ENCODE assay signal across 9 cellular contexts in the genomic region with DNA sequence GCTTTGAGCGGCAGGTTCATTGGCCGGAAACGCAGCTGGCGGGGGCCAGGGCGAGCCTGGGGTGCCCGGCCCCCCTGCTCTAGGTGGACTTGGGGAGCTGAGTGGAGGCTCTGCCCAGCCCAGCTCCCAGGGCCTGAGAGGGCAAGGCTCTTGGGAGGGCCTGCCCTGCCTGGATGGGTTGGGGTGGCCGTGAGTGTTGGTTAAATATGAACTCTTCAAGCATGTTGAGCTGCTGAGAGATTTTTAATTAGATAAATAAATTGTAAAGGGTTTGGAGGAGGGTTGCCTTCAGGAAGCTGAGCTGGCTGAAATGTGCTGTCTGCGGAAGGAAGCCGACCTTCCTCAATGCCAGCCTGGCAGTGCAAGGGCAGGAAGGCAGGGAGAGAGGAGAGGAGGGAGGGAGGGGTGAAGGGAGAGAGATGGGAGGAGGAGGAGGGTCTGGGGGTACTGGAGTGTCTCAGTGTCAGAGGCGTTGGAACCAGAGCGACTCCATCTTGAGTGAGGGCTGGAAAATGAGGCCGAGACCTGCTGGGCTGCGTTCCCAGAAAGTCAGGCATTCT. TPM values are rescaled to one million over a fixed set of nuclear protein-coding genes. Genes with fewer than 3 reads are reported as not detected.
DNase-seq lines count a peak whose midpoint lies in the region; ATAC-seq and TF ChIP-seq lines count a peak whose summit lies in the region.
"Had no signal": no experiment of that assay in that cellular context is flagged by ENCODE, and none has a peak within 500 bp of the region (broad histone marks: within the 10 kb centered on the region; RNA-seq: fewer than 3 reads in every experiment).

No MANE protein-coding gene starts in this region.

- H3K27ac ChIP-seq in lung (ENCODE audit: low read depth in 1 of 2, low read length in 1 of 2) (peak overlapping the region; percentile 69 to 81), thyroid gland (peak overlapping the region in 2 of 3 donors; percentile 24 to 58)
- H3K27ac ChIP-seq: C4-2B had no signal

- H3K4me1 ChIP-seq in lung (ENCODE audit: control insufficient read depth in 2 of 2, insufficient read depth in 2 of 2, low read length in 2 of 2) (peaks cover 5 to 6% of the 10 kb centered on the region in 2 donors), thyroid gland (peaks cover 4 to 21% of the 10 kb centered on the region in 2 donors)

- intact Hi-C loops in activated CD4-positive, alpha-beta T cell treated with anti-CD3 and anti-CD28 coated beads, Interleukin-2, amount 10 ng/mL, durations not matched to agents 24 days and 14 days (cut with micrococcal nuclease): no loop called here
- intact Hi-C loops in thyroid gland (cut with DNase I): no loop called here

- H3K36me3 ChIP-seq in lung (ENCODE audit: control insufficient read depth in 2 of 2, insufficient read depth in 2 of 2, low read length in 2 of 2): no peaks in the 10 kb centered on the region
- H3K36me3 ChIP-seq in thyroid gland: no peaks in the 10 kb centered on the region

- WGBS in lung, 2 donors: 6 to 9% methylated on average over 11 to 13 of the region's 13 CpGs
- WGBS in thyroid gland, 2 donors: 40 to 48% methylated on average over 10 to 13 of the region's 13 CpGs

- peaks cover 43% of the 10 kb centered on the region for H3K27me3 Mint-ChIP-seq in activated CD4-positive, alpha-beta T cell treated with anti-CD3 and anti-CD28 coated beads, Interleukin-2, amount 10 ng/mL, durations not matched to agents 24 days and 14 days
- peaks cover 7% of the 10 kb centered on the region for H3K27me3 Mint-ChIP-seq in brain

- no peaks in the 10 kb centered on the region for H3K36me3 Mint-ChIP-seq in activated CD4-positive, alpha-beta T cell treated with anti-CD3 and anti-CD28 coated beads, Interleukin-2, amount 10 ng/mL, durations not matched to agents 24 days and 14 days (ENCODE audit: low read depth)
- no peaks in the 10 kb centered on the region for H3K36me3 Mint-ChIP-seq in brain

- no peak overlapping the region for H3K27ac Mint-ChIP-seq in activated CD4-positive, alpha-beta T cell treated with anti-CD3 and anti-CD28 coated beads, Interleukin-2, amount 10 ng/mL, durations not matched to agents 24 days and 14 days
- H3K27ac Mint-ChIP-seq in brain: peak overlapping the region; percentile 31 to 92 (median 85)

- peak; percentile 42 for ATAC-seq in lung (ENCODE audit: insufficient read depth, low FRiP score)
- no peak for ATAC-seq in GM21737 (IDR thresholded peaks at IDR 0.05; ENCODE audit: unreplicated experiment)
- ATAC-seq in HG03095 (IDR thresholded peaks at IDR 0.05; ENCODE audit: unreplicated experiment): no peak

- no peak for TF ChIP-seq POLR2A in thyroid gland (IDR thresholded peaks at IDR 0.05)

- peaks cover 11% of the 10 kb centered on the region for H3K4me1 Mint-ChIP-seq in activated CD4-positive, alpha-beta T cell treated with anti-CD3 and anti-CD28 coated beads, Interleukin-2, amount 10 ng/mL, durations not matched to agents 24 days and 14 days
- peaks cover 45% of the 10 kb centered on the region for H3K4me1 Mint-ChIP-seq in brain

- peak overlapping the region; percentile 56 for H3K4me3 Mint-ChIP-seq in activated CD4-positive, alpha-beta T cell treated with anti-CD3 and anti-CD28 coated beads, Interleukin-2, amount 10 ng/mL, durations not matched to agents 24 days and 14 days
- peak overlapping the region in 1 of 5 experiments; percentile 78 for H3K4me3 Mint-ChIP-seq in brain

- TF ChIP-seq CTCF in brain (conservative IDR thresholded peaks at IDR 0.05) (no peak), lung (IDR thresholded peaks at IDR 0.05; ENCODE audit: control extremely low read depth, extremely low read depth) (no peak), thyroid gland (IDR thresholded peaks at IDR 0.05) (no peak), GM10266 (IDR thresholded peaks at IDR 0.05; ENCODE audit: control insufficient read depth, insufficient read depth, low read depth, missing control alignments) (no peak)

- H3K9me3 ChIP-seq in lung (ENCODE audit: control insufficient read depth in 2 of 2, insufficient read depth in 1 of 2, low read length in 1 of 2) (no peaks in the 10 kb centered on the region), thyroid gland (no peaks in the 10 kb centered on the region)

- no peaks in the 10 kb centered on the region for H3K9me3 Mint-ChIP-seq in activated CD4-positive, alpha-beta T cell treated with anti-CD3 and anti-CD28 coated beads, Interleukin-2, amount 10 ng/mL, durations not matched to agents 24 days and 14 days
- H3K9me3 Mint-ChIP-seq in brain: peaks cover 0 to 7% (median 3%) of the 10 kb centered on the region in 5 experiments

- H3K27me3 ChIP-seq in lung (ENCODE audit: control insufficient read depth, insufficient read depth) (no peaks in the 10 kb centered on the region), thyroid gland (no peaks in the 10 kb centered on the region)

- H3K4me3 ChIP-seq in lung (no peak overlapping the region), thyroid gland (replicated peaks in 1 of 3) (no peak overlapping the region)

- no peak for DNase-seq in activated CD4-positive, alpha-beta T cell treated with anti-CD3 and anti-CD28 coated beads, Interleukin-2, amount 10 ng/mL, durations not matched to agents 24 days and 14 days
- no peak for DNase-seq in activated CD4-positive, alpha-beta T cell treated with anti-CD3 and anti-CD28 coated beads, Interleukin-2, amount 50 U/mL, for 4 hours
- DNase-seq in lung (ENCODE audit: low spot score) (no peak), thyroid gland (no peak), GM10266 (ENCODE audit: extremely low spot score) (no peak)

RNA-seq across cellular contexts. Expression of gene PMEPA1, which starts 39.4 kb away (rescaled TPM):
- 0.66 and 0.82 TPM in 2 replicates for total RNA-seq in activated CD4-positive, alpha-beta T cell treated with anti-CD3 and anti-CD28 coated beads, Interleukin-2, amount 10 ng/mL, durations not matched to agents 24 days and 14 days
- polyA plus RNA-seq in brain (ENCODE audit: insufficient read depth, low read depth, low replicate concordance): 43.8 TPM
- 10 to 100 TPM in 1 of 2 donors, 1 to 10 TPM in 1; 10.0 to 44.0 TPM for total RNA-seq in lung
- polyA plus RNA-seq in lung: 10 to 100 TPM; 10.7 to 37.1 TPM
- 10 to 100 TPM in 1 of 4 donors, 1 to 10 TPM in 3; 6.5 to 12.6 (median 8.3) TPM for total RNA-seq in thyroid gland
